20 cellular contexts compared by ENCODE assay signal in the genomic region with DNA sequence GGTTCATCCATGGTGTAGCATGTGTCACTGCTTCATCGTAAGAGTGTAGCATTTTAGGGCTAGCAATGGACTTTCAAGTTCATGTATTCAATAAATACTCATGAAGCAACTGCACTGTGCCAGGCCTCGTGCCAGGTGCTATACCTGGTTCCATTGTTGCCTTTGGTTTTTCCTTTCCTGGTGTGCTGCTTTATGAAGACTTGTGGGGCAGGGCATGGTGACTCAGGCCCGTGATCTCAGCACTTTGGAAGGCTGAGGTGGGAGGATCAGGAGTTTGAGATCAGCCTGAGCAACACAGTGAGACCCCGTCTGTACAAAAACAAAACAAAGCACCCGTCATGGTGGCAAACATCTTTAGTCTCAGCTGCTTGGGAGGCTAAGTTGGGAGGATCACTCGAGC. TPM values are rescaled to one million over a fixed set of nuclear protein-coding genes. Genes with fewer than 3 reads are reported as not detected.
DNase-seq lines count a peak whose midpoint lies in the region; ATAC-seq and TF ChIP-seq lines count a peak whose summit lies in the region.
"Had no signal": no experiment of that assay in that cellular context is flagged by ENCODE, and none has a peak within 500 bp of the region (broad histone marks: within the 10 kb centered on the region; RNA-seq: fewer than 3 reads in every experiment).

No MANE protein-coding gene starts in this region.

- H3K4me3 ChIP-seq in PC-9 (no peak overlapping the region), mesendoderm (ENCODE audit: low read length) (no peak overlapping the region), right atrium auricular region (no peak overlapping the region)
- H3K4me3 ChIP-seq: mucosa of descending colon, testis had no signal

- no CpG with 5 or more reads among the region's 6 CpGs for WGBS in mesendoderm (ENCODE audit: extremely low coverage, insufficient coverage, low lambda C conversion rate)

- H3K27ac ChIP-seq in PC-9 (no peak overlapping the region), mesendoderm (ENCODE audit: low read depth, low read length) (no peak overlapping the region), right atrium auricular region (no peak overlapping the region)
- H3K27ac ChIP-seq: parathyroid adenoma, testis had no signal

- no peak overlapping the region for H4K5ac ChIP-seq in mesendoderm (ENCODE audit: low read length)

- POLR2A ChIA-PET in PC-9 (lab: Charles Lee; ENCODE audit: unreplicated experiment) = no interaction called here

- no peaks in the 10 kb centered on the region for H3K36me3 ChIP-seq in PC-9 (ENCODE audit: low read depth)
- no peaks in the 10 kb centered on the region for H3K36me3 ChIP-seq in mesendoderm (ENCODE audit: control insufficient read depth, insufficient read depth, low read length)
- H3K36me3 ChIP-seq in right atrium auricular region = no peaks in the 10 kb centered on the region

- ATAC-seq in GM18868 (IDR thresholded peaks at IDR 0.05; ENCODE audit: unreplicated experiment) = no peak
- ATAC-seq: mucosa of descending colon, WTC11 had no signal

- no peak overlapping the region for H3K9ac ChIP-seq in mesendoderm (ENCODE audit: low read length)
- H3K9ac ChIP-seq: parathyroid adenoma had no signal

- no peak for TF ChIP-seq CTCF in PC-9 (conservative IDR thresholded peaks at IDR 0.05)
- no peak for TF ChIP-seq CTCF in right atrium auricular region (IDR thresholded peaks at IDR 0.05)

- no peaks in the 10 kb centered on the region for H4K20me1 ChIP-seq in PC-9 (ENCODE audit: insufficient read depth)

- H3K56ac ChIP-seq in mesendoderm (ENCODE audit: low read length) = no peak overlapping the region

- H3K18ac ChIP-seq in mesendoderm (ENCODE audit: low read length) = no peak overlapping the region

- peaks cover 29% of the 10 kb centered on the region for H3F3A ChIP-seq in PC-9 (ENCODE audit: insufficient read depth, low read depth)

- H3K79me1 ChIP-seq in mesendoderm (ENCODE audit: low read length) = no peaks in the 10 kb centered on the region

- H3K4me1 ChIP-seq in PC-9 (replicated peaks; ENCODE audit: insufficient read depth) (peaks cover 52% of the 10 kb centered on the region), mesendoderm (ENCODE audit: control insufficient read depth, low read depth, low read length) (no peaks in the 10 kb centered on the region), right atrium auricular region (no peaks in the 10 kb centered on the region)
- H3K4me1 ChIP-seq: parathyroid adenoma, testis had no signal

- H3K4me2 ChIP-seq in PC-9 (no peak overlapping the region), mesendoderm (ENCODE audit: low read length) (no peak overlapping the region)

- peaks cover 9% of the 10 kb centered on the region; the same call in 1 of the 2 replicates for H3K9me3 ChIP-seq in PC-9 (ENCODE audit: insufficient read depth, low read depth)
- no peaks in the 10 kb centered on the region for H3K9me3 ChIP-seq in right atrium auricular region
- H3K9me3 ChIP-seq: mucosa of descending colon, testis had no signal

- no peak overlapping the region for H2BK5ac ChIP-seq in mesendoderm (ENCODE audit: low read length)

- H2AK5ac ChIP-seq in mesendoderm (ENCODE audit: low read length) = no peak overlapping the region

- no peak overlapping the region for H2BK15ac ChIP-seq in mesendoderm (replicated peaks; ENCODE audit: low read depth)

- H4K8ac ChIP-seq in mesendoderm (ENCODE audit: low read depth, low read length) = no peak overlapping the region

- CTCF ChIA-PET in PC-9 (lab: Charles Lee) = no interaction called here

- no peaks in the 10 kb centered on the region for H3K9me2 ChIP-seq in PC-9 (ENCODE audit: insufficient read depth)

- peak overlapping the region; percentile 50; the same call in 1 of the 2 replicates for H2AFZ ChIP-seq in PC-9
- H2AFZ ChIP-seq: parathyroid adenoma had no signal

- H3K27me3 ChIP-seq in PC-9 (ENCODE audit: insufficient read depth, low read depth) = no peaks in the 10 kb centered on the region
- H3K27me3 ChIP-seq in mesendoderm (ENCODE audit: insufficient read depth, low read length, poor library complexity) = no peaks in the 10 kb centered on the region
- no peaks in the 10 kb centered on the region for H3K27me3 ChIP-seq in right atrium auricular region
- H3K27me3 ChIP-seq: testis had no signal

- no peak overlapping the region for H3K4ac ChIP-seq in mesendoderm (ENCODE audit: low read depth, low read length)

- no peak overlapping the region for H3K23ac ChIP-seq in mesendoderm (ENCODE audit: low read length)

- intact Hi-C loops in PC-9 (cut with micrococcal nuclease; ENCODE audit: unreplicated experiment) = loop anchor here (5.0 kb wide), 2 partner anchors 127 to 197 kb away; no protein-coding TSS in a partner anchor

- DNase-seq in ELF-1 (ENCODE audit: low read depth, low spot score) (peak; percentile 7), PC-9 (peak; percentile 59 to 71), dermis blood vessel endothelial cell (peak; percentile 7), mesendoderm (peak; percentile 34), NCI-H774 (lab: John Stamatoyannopoulos, UW) (no peak), NCI-H2107 treated with DMSO at 0.1 percent for 48 hours (lab: John Stamatoyannopoulos, UW; ENCODE audit: unreplicated experiment) (no peak), right atrium auricular region (ENCODE audit: low spot score) (no peak)
- DNase-seq: activated naive CD4-positive, alpha-beta T cell treated with anti-CD3 and anti-CD28 coated beads for 36 hours; C1 segment of cervical spinal cord; head of caudate nucleus; mucosa of descending colon; NCI-H1092 treated with DMSO at 0.1 percent for 48 hours; NCI-H446; stimulated activated CD4-positive, alpha-beta T cell treated with anti-CD3 and anti-CD28 coated beads, Interleukin-15, amount 100 ng/mL, for 24 hours; SW 1271; testis had no signal

- H2BK120ac ChIP-seq in mesendoderm (ENCODE audit: low read depth, low read length) = no peak overlapping the region

- no peaks in the 10 kb centered on the region for H3K79me2 ChIP-seq in PC-9 (ENCODE audit: low read depth)
- H3K79me2 ChIP-seq in mesendoderm (ENCODE audit: control insufficient read depth, insufficient read depth, low read length) = no peaks in the 10 kb centered on the region
- H3K79me2 ChIP-seq: parathyroid adenoma had no signal

- no TSS peak for BruUV-seq in PC-9 (replicated peaks; lab: Mats Ljungman, UMichigan)

RNA-seq across cellular contexts. Expression of a gene that starts 2.2 kb away (rescaled TPM):
- total RNA-seq in PC-9 (2021) = 4.2 and 9.8 TPM in 2 replicates
- 0.17 and 0.74 TPM in 2 replicates for total RNA-seq in dermis blood vessel endothelial cell
- polyA plus RNA-seq in mesendoderm (2013, experiment 1 of 2) = not detected
- not detected for polyA plus RNA-seq in mesendoderm (2013, experiment 2 of 2)
- 1 to 10 TPM; 2.0 to 6.0 TPM for total RNA-seq in right atrium auricular region
- total RNA-seq: activated naive CD4-positive, alpha-beta T cell treated with anti-CD3 and anti-CD28 coated beads for 36 hours; mucosa of descending colon; WTC11 had no signal

RNA-seq across cellular contexts. Expression of a gene that starts 24.1 kb away (rescaled TPM):
- not detected in 2 replicates for total RNA-seq in PC-9 (2021)
- total RNA-seq in dermis blood vessel endothelial cell = not detected in 2 replicates
- polyA plus RNA-seq in mesendoderm (2013, experiment 1 of 2) = 0.10 TPM
- 0.06 TPM for polyA plus RNA-seq in mesendoderm (2013, experiment 2 of 2)
- total RNA-seq in right atrium auricular region = not detected
- total RNA-seq: activated naive CD4-positive, alpha-beta T cell treated with anti-CD3 and anti-CD28 coated beads for 36 hours; cardiac septum had no signal

RNA-seq across cellular contexts. Expression of a gene that starts 53.9 kb away (rescaled TPM):
- not detected in 2 replicates for total RNA-seq in PC-9 (2021)
- total RNA-seq in dermis blood vessel endothelial cell = not detected in 2 replicates
- polyA plus RNA-seq in mesendoderm (2013, experiment 1 of 2) = not detected
- polyA plus RNA-seq in mesendoderm (2013, experiment 2 of 2) = 0.07 TPM
- not detected for total RNA-seq in right atrium auricular region
- total RNA-seq: cardiac septum, mucosa of descending colon, WTC11 had no signal

Comparison
In these comparisons a context has a peak if more than half of its experiments do, and no peak if none do; other contexts are left out.
1. DNase-seq: peak in ELF-1 (single experiment), PC-9 (2 of 2), dermis blood vessel endothelial cell (single experiment) and mesendoderm (single experiment); none in NCI-H774 (single experiment), NCI-H2107 treated with DMSO at 0.1 percent for 48 hours (single experiment) and right atrium auricular region (single experiment).